4 cellular contexts compared by ENCODE assay signal in the genomic region with DNA sequence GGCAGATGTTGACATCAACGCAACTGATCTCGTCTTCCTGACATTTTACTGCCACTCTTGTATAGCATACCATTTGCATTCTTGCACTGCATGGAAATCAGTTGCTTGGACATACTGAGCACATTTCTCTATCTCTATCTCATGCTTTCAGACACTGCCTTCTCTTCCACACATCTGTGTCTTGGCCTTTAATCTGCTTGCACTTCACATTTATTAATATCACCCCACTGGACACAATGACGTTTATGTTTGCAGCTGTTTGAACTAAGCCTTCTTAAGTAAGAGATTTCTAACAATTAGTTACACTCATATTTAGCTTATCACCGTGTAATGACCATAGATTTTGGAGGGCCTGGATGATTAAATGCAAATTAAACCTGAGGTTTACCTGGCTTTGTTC.
"Had no signal": no experiment of that assay in that cellular context is flagged by ENCODE, and none has a peak within 500 bp of the region (broad histone marks: within the 10 kb centered on the region; RNA-seq: fewer than 3 reads in every experiment).

No MANE protein-coding gene starts in this region.

- H2AFZ ChIP-seq: GM23338 had no signal

- H3K4me3 ChIP-seq: GM23338 had no signal

- ATAC-seq: GM23338 had no signal

- DNase-seq: H9, HCEC 1CT, IMR-90 had no signal

- H3K4me2 ChIP-seq: GM23338 had no signal
